ENCODE assay signal across 8 cellular contexts in genomic region chr22:38412435-38413084, GRCh38. TPM values are rescaled to one million over a fixed set of nuclear protein-coding genes. Genes with fewer than 3 reads are reported as not detected.
DNase-seq lines count a peak whose midpoint lies in the region; ATAC-seq, FAIRE-seq and TF ChIP-seq lines count a peak whose summit lies in the region.

No MANE protein-coding gene starts in this region.

- H3K4me1 ChIP-seq in heart left ventricle = peaks cover 0 to 32% (median 14%) of the 10 kb centered on the region in 12 donors
- no peaks in the 10 kb centered on the region for H3K4me1 ChIP-seq in small intestine (ENCODE audit: control insufficient read depth in 2 of 2, insufficient read depth in 1 of 2, low read depth in 1 of 2, low read length in 1 of 2)

- no peak for FAIRE-seq in small intestine (lab: Jason Lieb, UNC)

- intact Hi-C loops in heart left ventricle (cut with DNase I) = loop anchor here in 7 of 10 donors (5.0 to 10.0 kb wide), 5 partner anchors 50 to 162 kb away; partner anchors contain the start of genes DMC1 (in 6 of the 7) and DDX17 (in 2 of the 7)

- H3K4me3 ChIP-seq in heart left ventricle (peak overlapping the region in 11 of 12 donors; percentile 14 to 48 (median 32)), small intestine (ENCODE audit: low read depth in 1 of 2, low read length in 2 of 2) (peak overlapping the region in 1 of 2 donors; percentile 26)

- peak; percentile 44 for DNase-seq in LoVo (ENCODE audit: low spot score)
- peak; percentile 13 for DNase-seq in activated effector memory CD4-positive, alpha-beta T cell treated with Interleukin-2 at 50 U/mL for 16 hours
- DNase-seq in heart left ventricle = peak in 1 of 5 donors; percentile 12
- DNase-seq in small intestine = peak; percentile 62
- DNase-seq in NCI-H2081 treated with DMSO at 0.1 percent for 48 hours (lab: John Stamatoyannopoulos, UW) = no peak

- H3K27me3 ChIP-seq in heart left ventricle = no peaks in the 10 kb centered on the region
- H3K27me3 ChIP-seq in small intestine (ENCODE audit: control insufficient read depth in 2 of 2, insufficient read depth in 2 of 2, low read length in 2 of 2) = no peaks in the 10 kb centered on the region

- no peak overlapping the region for H3K27ac ChIP-seq in C4-2B
- peak overlapping the region in 8 of 12 donors; percentile 57 to 89 (median 70) for H3K27ac ChIP-seq in heart left ventricle
- no peak overlapping the region for H3K27ac ChIP-seq in small intestine (ENCODE audit: low read depth in 1 of 2, low read length in 1 of 2)

- TF ChIP-seq POLR2A in heart left ventricle (IDR thresholded peaks at IDR 0.05) = no peak

- ATAC-seq in heart left ventricle (peak in 3 of 4 donors; percentile 15 to 38 (median 28)), GM21360 (IDR thresholded peaks at IDR 0.05; ENCODE audit: unreplicated experiment) (no peak), GM19351 (IDR thresholded peaks at IDR 0.05; ENCODE audit: unreplicated experiment) (no peak)

- WGBS in heart left ventricle, 4 donors = 11 to 39% (median 17%) methylated on average over 12 to 45 of the region's 45 CpGs
- WGBS in small intestine, 3 donors = 8 to 14% (median 8%) methylated on average over 36 to 45 of the region's 45 CpGs

- no peaks in the 10 kb centered on the region for H3K9me3 ChIP-seq in heart left ventricle
- H3K9me3 ChIP-seq in small intestine (ENCODE audit: control insufficient read depth, low read depth) = no peaks in the 10 kb centered on the region

- H3K36me3 ChIP-seq in heart left ventricle = no peaks in the 10 kb centered on the region
- H3K36me3 ChIP-seq in small intestine (ENCODE audit: control insufficient read depth in 2 of 2, insufficient read depth in 2 of 2, low read length in 2 of 2) = no peaks in the 10 kb centered on the region

- peak; percentile 90 for TF ChIP-seq CTCF in C4-2B (conservative IDR thresholded peaks at IDR 0.05)
- TF ChIP-seq CTCF in heart left ventricle (IDR thresholded peaks at IDR 0.05) = peak; percentile 61 to 89 (median 80)

RNA-seq across cellular contexts. Expression of gene KCNJ4, which starts 42.4 kb away (rescaled TPM):
- total RNA-seq in heart left ventricle = 10 to 100 TPM; 14.5 to 85.5 (median 39.7) TPM
- 10 to 100 TPM; 20.3 to 57.9 TPM for polyA plus RNA-seq in heart left ventricle
- polyA plus RNA-seq in small intestine = under 1 TPM in 1 of 3 donors, not detected in 2; 0.06 TPM

RNA-seq across cellular contexts. Expression of gene KDELR3, which starts 55.3 kb away (rescaled TPM):
- total RNA-seq in heart left ventricle = 10 to 100 TPM in 4 of 9 donors, 1 to 10 TPM in 5; 4.4 to 15.5 (median 8.5) TPM
- polyA plus RNA-seq in heart left ventricle (10 to 100 TPM in 1 of 2 donors, 1 to 10 TPM in 1; 7.8 to 10.5 TPM), small intestine (10 to 100 TPM in 1 of 3 donors, 1 to 10 TPM in 2; 6.5 to 12.3 (median 9.2) TPM)

Comparison
In these comparisons a context has a peak if more than half of its experiments do, and no peak if none do; other contexts are left out.
1. H3K27ac ChIP-seq: peak in heart left ventricle (8 of 12); none in C4-2B (single experiment) and small intestine (0 of 2).
2. ATAC-seq: peak in heart left ventricle (3 of 4); none in GM21360 (single experiment) and GM19351 (single experiment).
3. RNA of gene KCNJ4, which starts 42.4 kb away (polyA plus RNA-seq): 20.3 to 57.9 TPM in heart left ventricle; 0.06 TPM in small intestine; every median in the first group is over 10 times any median in the second.